In genomic region chr5:109819878-109820277, GRCh38 we compare ENCODE assay signal across 1 cellular context.
TF ChIP-seq lines count a peak whose summit lies in the region.

No MANE protein-coding gene starts in this region.

TF ChIP-seq in HepG2, 621 proteins besides CTCF, POLR2A, EP300 and RAD21:
- TF ChIP-seq CREM (IDR thresholded peaks at IDR 0.05) (no peak), CREM (CRISPR knock-in tag; IDR thresholded peaks at IDR 0.05) (no peak), TFDP1 (CRISPR knock-in tag; IDR thresholded peaks at IDR 0.05; ENCODE audit: borderline replicate concordance) (no peak), ATF1 (CRISPR knock-in tag; IDR thresholded peaks at IDR 0.05) (no peak), GABPA (IDR thresholded peaks at IDR 0.05; ENCODE audit: low read depth, low read length) (no peak), GABPA (CRISPR knock-in tag; IDR thresholded peaks at IDR 0.05; ENCODE audit: low read depth) (no peak), GPBP1L1 (CRISPR knock-in tag; IDR thresholded peaks at IDR 0.05) (no peak), IKZF4 (CRISPR knock-in tag; IDR thresholded peaks at IDR 0.05; ENCODE audit: borderline replicate concordance, low read depth, not compliant biosample characterization) (no peak), TCF7L2 (IDR thresholded peaks at IDR 0.05; ENCODE audit: low read depth, low read length) (no peak), UBTF (CRISPR knock-in tag; IDR thresholded peaks at IDR 0.05) (no peak), GATA4 (IDR thresholded peaks at IDR 0.05; ENCODE audit: borderline replicate concordance, low read depth) (no peak), ZNF124 (CRISPR knock-in tag; IDR thresholded peaks at IDR 0.05) (no peak), ZNF724P (CRISPR knock-in tag; IDR thresholded peaks at IDR 0.05; ENCODE audit: borderline replicate concordance) (no peak), SALL2 (CRISPR knock-in tag; IDR thresholded peaks at IDR 0.05) (no peak), ZNF7 (CRISPR knock-in tag; IDR thresholded peaks at IDR 0.05) (no peak), FOXA3 (CRISPR knock-in tag; IDR thresholded peaks at IDR 0.05) (no peak), SP2 (CRISPR knock-in tag; IDR thresholded peaks at IDR 0.05) (no peak), ZMYM3 (CRISPR knock-in tag; IDR thresholded peaks at IDR 0.05) (no peak)
- TF ChIP-seq, protein P1, sequence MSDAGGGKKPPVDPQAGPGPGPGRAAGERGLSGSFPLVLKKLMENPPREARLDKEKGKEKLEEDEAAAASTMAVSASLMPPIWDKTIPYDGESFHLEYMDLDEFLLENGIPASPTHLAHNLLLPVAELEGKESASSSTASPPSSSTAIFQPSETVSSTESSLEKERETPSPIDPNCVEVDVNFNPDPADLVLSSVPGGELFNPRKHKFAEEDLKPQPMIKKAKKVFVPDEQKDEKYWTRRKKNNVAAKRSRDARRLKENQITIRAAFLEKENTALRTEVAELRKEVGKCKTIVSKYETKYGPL (CRISPR knock-in tag; IDR thresholded peaks at IDR 0.05), result no peak
- TF ChIP-seq, protein P2, sequence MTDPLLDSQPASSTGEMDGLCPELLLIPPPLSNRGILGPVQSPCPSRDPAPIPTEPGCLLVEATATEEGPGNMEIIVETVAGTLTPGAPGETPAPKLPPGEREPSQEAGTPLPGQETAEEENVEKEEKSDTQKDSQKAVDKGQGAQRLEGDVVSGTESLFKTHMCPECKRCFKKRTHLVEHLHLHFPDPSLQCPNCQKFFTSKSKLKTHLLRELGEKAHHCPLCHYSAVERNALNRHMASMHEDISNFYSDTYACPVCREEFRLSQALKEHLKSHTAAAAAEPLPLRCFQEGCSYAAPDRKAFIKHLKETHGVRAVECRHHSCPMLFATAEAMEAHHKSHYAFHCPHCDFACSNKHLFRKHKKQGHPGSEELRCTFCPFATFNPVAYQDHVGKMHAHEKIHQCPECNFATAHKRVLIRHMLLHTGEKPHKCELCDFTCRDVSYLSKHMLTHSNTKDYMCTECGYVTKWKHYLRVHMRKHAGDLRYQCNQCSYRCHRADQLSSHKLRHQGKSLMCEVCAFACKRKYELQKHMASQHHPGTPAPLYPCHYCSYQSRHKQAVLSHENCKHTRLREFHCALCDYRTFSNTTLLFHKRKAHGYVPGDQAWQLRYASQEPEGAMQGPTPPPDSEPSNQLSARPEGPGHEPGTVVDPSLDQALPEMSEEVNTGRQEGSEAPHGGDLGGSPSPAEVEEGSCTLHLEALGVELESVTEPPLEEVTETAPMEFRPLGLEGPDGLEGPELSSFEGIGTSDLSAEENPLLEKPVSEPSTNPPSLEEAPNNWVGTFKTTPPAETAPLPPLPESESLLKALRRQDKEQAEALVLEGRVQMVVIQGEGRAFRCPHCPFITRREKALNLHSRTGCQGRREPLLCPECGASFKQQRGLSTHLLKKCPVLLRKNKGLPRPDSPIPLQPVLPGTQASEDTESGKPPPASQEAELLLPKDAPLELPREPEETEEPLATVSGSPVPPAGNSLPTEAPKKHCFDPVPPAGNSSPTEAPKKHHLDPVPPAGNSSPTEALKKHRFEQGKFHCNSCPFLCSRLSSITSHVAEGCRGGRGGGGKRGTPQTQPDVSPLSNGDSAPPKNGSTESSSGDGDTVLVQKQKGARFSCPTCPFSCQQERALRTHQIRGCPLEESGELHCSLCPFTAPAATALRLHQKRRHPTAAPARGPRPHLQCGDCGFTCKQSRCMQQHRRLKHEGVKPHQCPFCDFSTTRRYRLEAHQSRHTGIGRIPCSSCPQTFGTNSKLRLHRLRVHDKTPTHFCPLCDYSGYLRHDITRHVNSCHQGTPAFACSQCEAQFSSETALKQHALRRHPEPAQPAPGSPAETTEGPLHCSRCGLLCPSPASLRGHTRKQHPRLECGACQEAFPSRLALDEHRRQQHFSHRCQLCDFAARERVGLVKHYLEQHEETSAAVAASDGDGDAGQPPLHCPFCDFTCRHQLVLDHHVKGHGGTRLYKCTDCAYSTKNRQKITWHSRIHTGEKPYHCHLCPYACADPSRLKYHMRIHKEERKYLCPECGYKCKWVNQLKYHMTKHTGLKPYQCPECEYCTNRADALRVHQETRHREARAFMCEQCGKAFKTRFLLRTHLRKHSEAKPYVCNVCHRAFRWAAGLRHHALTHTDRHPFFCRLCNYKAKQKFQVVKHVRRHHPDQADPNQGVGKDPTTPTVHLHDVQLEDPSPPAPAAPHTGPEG (CRISPR knock-in tag; IDR thresholded peaks at IDR 0.05), result no peak
- TF ChIP-seq, protein P3, sequence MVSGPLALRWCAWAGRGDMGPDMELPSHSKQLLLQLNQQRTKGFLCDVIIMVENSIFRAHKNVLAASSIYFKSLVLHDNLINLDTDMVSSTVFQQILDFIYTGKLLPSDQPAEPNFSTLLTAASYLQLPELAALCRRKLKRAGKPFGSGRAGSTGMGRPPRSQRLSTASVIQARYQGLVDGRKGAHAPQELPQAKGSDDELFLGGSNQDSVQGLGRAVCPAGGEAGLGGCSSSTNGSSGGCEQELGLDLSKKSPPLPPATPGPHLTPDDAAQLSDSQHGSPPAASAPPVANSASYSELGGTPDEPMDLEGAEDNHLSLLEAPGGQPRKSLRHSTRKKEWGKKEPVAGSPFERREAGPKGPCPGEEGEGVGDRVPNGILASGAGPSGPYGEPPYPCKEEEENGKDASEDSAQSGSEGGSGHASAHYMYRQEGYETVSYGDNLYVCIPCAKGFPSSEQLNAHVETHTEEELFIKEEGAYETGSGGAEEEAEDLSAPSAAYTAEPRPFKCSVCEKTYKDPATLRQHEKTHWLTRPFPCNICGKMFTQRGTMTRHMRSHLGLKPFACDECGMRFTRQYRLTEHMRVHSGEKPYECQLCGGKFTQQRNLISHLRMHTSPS (CRISPR knock-in tag; IDR thresholded peaks at IDR 0.05; ENCODE audit: low read depth), result no peak
- TF ChIP-seq, protein P4, sequence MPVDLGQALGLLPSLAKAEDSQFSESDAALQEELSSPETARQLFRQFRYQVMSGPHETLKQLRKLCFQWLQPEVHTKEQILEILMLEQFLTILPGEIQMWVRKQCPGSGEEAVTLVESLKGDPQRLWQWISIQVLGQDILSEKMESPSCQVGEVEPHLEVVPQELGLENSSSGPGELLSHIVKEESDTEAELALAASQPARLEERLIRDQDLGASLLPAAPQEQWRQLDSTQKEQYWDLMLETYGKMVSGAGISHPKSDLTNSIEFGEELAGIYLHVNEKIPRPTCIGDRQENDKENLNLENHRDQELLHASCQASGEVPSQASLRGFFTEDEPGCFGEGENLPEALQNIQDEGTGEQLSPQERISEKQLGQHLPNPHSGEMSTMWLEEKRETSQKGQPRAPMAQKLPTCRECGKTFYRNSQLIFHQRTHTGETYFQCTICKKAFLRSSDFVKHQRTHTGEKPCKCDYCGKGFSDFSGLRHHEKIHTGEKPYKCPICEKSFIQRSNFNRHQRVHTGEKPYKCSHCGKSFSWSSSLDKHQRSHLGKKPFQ (CRISPR knock-in tag; IDR thresholded peaks at IDR 0.05; ENCODE audit: insufficient replicate concordance), result no peak
